8 cellular contexts compared by ENCODE assay signal in genomic region chr5:177022386-177023246, GRCh38. TPM values are rescaled to one million over a fixed set of nuclear protein-coding genes. Genes with fewer than 3 reads are reported as not detected.
DNase-seq lines count a peak whose midpoint lies in the region; ATAC-seq and TF ChIP-seq lines count a peak whose summit lies in the region.

Gene ZNF346 (plus strand): TSS chr5:177022696. CDS start chr5:177022739, 43 bp downstream.

- no peaks in the 10 kb centered on the region for H3K27me3 ChIP-seq in hepatocyte
- no peaks in the 10 kb centered on the region for H3K27me3 ChIP-seq in aorta (ENCODE audit: control insufficient read depth in 1 of 2, insufficient read depth in 2 of 2, low read length in 1 of 2)

- peak; percentile 89 for TF ChIP-seq POLR2A in GM18505 (IDR thresholded peaks at IDR 0.05; ENCODE audit: borderline replicate concordance, extremely low read depth, insufficient read depth, insufficient read length)

- no peaks in the 10 kb centered on the region for H3K9me2 ChIP-seq in hepatocyte (replicated peaks; ENCODE audit: insufficient read depth)

- H3K9me3 ChIP-seq in hepatocyte (ENCODE audit: low read depth) (no peaks in the 10 kb centered on the region), aorta (ENCODE audit: control insufficient read depth, low read length) (no peaks in the 10 kb centered on the region)

- H3K79me2 ChIP-seq in hepatocyte, result peaks cover 58% of the 10 kb centered on the region

- peak within 1 kb of the TSS; percentile 80 for H3K27ac ChIP-seq in hepatocyte
- peak within 1 kb of the TSS; percentile 48 to 53 for H3K27ac ChIP-seq in aorta (ENCODE audit: low read depth in 1 of 2, low read length in 2 of 2)

- H3K4me2 ChIP-seq in hepatocyte, result peak within 1 kb of the TSS; percentile 98

- H3K4me3 ChIP-seq in astrocyte of the cerebellum (ENCODE audit: low read depth, low read length) (peak within 1 kb of the TSS; percentile 86), hepatocyte (peak within 1 kb of the TSS; percentile 33), aorta (ENCODE audit: low read length in 2 of 2) (peak within 1 kb of the TSS; percentile 78 to 80)

- H4K20me1 ChIP-seq in hepatocyte (ENCODE audit: insufficient read depth, poor library complexity, severe bottlenecking), result no peaks in the 10 kb centered on the region

- H2AFZ ChIP-seq in hepatocyte, result peak within 1 kb of the TSS; percentile 85

- TF ChIP-seq CTCF in astrocyte of the cerebellum (IDR thresholded peaks at IDR 0.05; ENCODE audit: low read depth, low read length, missing control alignments), result peak; percentile 54
- TF ChIP-seq CTCF in hepatocyte (IDR thresholded peaks at IDR 0.05; ENCODE audit: poor library complexity), result peak; percentile 59

- no peaks in the 10 kb centered on the region for H3K36me3 ChIP-seq in hepatocyte (replicated peaks; ENCODE audit: insufficient read depth, low read depth)
- H3K36me3 ChIP-seq in aorta (ENCODE audit: control insufficient read depth in 1 of 2, insufficient read depth in 2 of 2, low read length in 1 of 2), result no peaks in the 10 kb centered on the region

- H3K4me1 ChIP-seq in hepatocyte (ENCODE audit: insufficient read depth) (peaks cover 11% of the 10 kb centered on the region), aorta (ENCODE audit: control insufficient read depth in 1 of 2, insufficient read depth in 2 of 2, low read length in 2 of 2) (peaks cover 0 to 1% of the 10 kb centered on the region in 2 donors)

- peak; percentile 75 for DNase-seq in NCI-H2029 treated with DMSO at 0.1 percent for 48 hours (lab: John Stamatoyannopoulos, UW)
- DNase-seq in T-helper 22 cell (ENCODE audit: low read depth), result peak; percentile 87
- peak; percentile 79 for DNase-seq in astrocyte of the cerebellum (ENCODE audit: low read depth)
- DNase-seq in hepatocyte (ENCODE audit: low spot score), result peak; percentile 98
- DNase-seq in renal cortical epithelial cell (ENCODE audit: low read depth), result peak; percentile 77
- DNase-seq in aorta, result peak; percentile 95 to 96

- WGBS in hepatocyte (ENCODE audit: low lambda C conversion rate, missing lambda C conversion rate), result 2% methylated on average over 71 of the region's 75 CpGs
- WGBS in aorta, 2 donors, result 0% methylated on average over 48 to 75 of the region's 75 CpGs

- ATAC-seq in GM18505 (IDR thresholded peaks at IDR 0.05; ENCODE audit: unreplicated experiment) (peak; percentile 92), HG02981 (IDR thresholded peaks at IDR 0.05; ENCODE audit: unreplicated experiment) (peak; percentile 94), aorta (ENCODE audit: low FRiP score) (peak; percentile 98)

- intact Hi-C loops in aorta (cut with DNase I), result loop anchor here (2.0 kb wide), 1 partner anchor 16 kb away; the partner anchor contains the start of gene UIMC1 (in 2 of the 2)

- in situ Hi-C loops in astrocyte of the cerebellum (cut with HindIII; ENCODE audit: low sequenced_read_pairs), result no loop called here

RNA-seq across cellular contexts. Expression of gene ZNF346, which starts in this region (rescaled TPM):
- total RNA-seq in hepatocyte, result 13.1 and 13.8 TPM in 2 replicates
- 18.0 and 21.4 TPM in 2 replicates for polyA plus RNA-seq in hepatocyte
- 9.0 and 23.8 TPM in 2 replicates for total RNA-seq in renal cortical epithelial cell
- total RNA-seq in aorta, result 10 to 100 TPM; 16.8 to 25.7 TPM
- 1 to 10 TPM; 2.1 to 7.3 TPM for polyA plus RNA-seq in aorta

Comparison
In these comparisons a context has a peak if more than half of its experiments do, and no peak if none do; other contexts are left out.
1. Peak in every context shown above with its lines: DNase-seq, ATAC-seq, H3K4me3 ChIP-seq and H3K27ac ChIP-seq.
2. H3K4me3 ChIP-seq: peak in every context shown above with its lines; median percentile 86 in astrocyte of the cerebellum; 79 in aorta; 33 in hepatocyte.